In genomic region chr15:79451361-79451999, GRCh38 we compare ENCODE assay signal across 1 cellular context.
TF ChIP-seq lines count a peak whose summit lies in the region.

No MANE protein-coding gene starts in this region.

TF ChIP-seq in HepG2, 621 proteins besides CTCF, POLR2A, EP300 and RAD21 (continued from another document):
- TF ChIP-seq PRDM10 (CRISPR knock-in tag; IDR thresholded peaks at IDR 0.05; ENCODE audit: low read depth) (no peak), SRSF1 (optimal IDR thresholded peaks at IDR 0.05; ENCODE audit: low read depth, low read length) (no peak), MBD4 (IDR thresholded peaks at IDR 0.05; ENCODE audit: borderline replicate concordance, low read length) (no peak), PHF5A (CRISPR knock-in tag; IDR thresholded peaks at IDR 0.05; ENCODE audit: low read depth, unreplicated experiment) (no peak)
- TF ChIP-seq, protein P1, sequence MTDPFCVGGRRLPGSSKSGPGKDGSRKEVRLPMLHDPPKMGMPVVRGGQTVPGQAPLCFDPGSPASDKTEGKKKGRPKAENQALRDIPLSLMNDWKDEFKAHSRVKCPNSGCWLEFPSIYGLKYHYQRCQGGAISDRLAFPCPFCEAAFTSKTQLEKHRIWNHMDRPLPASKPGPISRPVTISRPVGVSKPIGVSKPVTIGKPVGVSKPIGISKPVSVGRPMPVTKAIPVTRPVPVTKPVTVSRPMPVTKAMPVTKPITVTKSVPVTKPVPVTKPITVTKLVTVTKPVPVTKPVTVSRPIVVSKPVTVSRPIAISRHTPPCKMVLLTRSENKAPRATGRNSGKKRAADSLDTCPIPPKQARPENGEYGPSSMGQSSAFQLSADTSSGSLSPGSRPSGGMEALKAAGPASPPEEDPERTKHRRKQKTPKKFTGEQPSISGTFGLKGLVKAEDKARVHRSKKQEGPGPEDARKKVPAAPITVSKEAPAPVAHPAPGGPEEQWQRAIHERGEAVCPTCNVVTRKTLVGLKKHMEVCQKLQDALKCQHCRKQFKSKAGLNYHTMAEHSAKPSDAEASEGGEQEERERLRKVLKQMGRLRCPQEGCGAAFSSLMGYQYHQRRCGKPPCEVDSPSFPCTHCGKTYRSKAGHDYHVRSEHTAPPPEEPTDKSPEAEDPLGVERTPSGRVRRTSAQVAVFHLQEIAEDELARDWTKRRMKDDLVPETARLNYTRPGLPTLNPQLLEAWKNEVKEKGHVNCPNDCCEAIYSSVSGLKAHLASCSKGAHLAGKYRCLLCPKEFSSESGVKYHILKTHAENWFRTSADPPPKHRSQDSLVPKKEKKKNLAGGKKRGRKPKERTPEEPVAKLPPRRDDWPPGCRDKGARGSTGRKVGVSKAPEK (CRISPR knock-in tag; IDR thresholded peaks at IDR 0.05; ENCODE audit: borderline replicate concordance), result no peak
